In the genomic region with DNA sequence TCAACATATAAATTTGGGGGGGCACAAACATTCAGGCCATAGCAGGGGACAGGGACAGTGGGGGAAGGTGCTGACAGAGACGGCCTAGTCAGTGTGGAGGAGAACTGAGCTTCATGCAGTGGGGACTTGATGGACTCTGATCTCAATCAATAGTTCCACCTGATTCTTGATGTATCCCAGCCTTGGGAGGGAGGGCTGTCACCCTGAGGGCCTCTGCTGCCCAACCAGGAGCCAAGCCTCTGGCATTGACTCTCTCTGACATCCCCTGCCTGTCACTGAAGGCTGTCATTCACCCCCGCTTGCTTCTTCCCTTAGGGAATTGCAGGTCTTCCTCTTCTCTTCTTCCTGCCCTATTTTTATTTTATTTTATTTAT, we compare ENCODE assay signal across 22 cellular contexts.
"Had no signal": no experiment of that assay in that cellular context is flagged by ENCODE, and none has a peak within 500 bp of the region (broad histone marks: within the 10 kb centered on the region; RNA-seq: fewer than 3 reads in every experiment).

No MANE protein-coding gene starts in this region.

- H3K9me3 Mint-ChIP-seq: activated B cell treated with CpG ODN at 0.5 μM for 24 hours; central memory CD8-positive, alpha-beta T cell had no signal

- H3K4me1 Mint-ChIP-seq: brain had no signal

- H3K4me3 ChIP-seq: MG63 had no signal

- H3K36me3 ChIP-seq: MG63 had no signal

- H3K4me3 Mint-ChIP-seq: activated B cell treated with CpG ODN at 0.5 μM for 24 hours; activated naive CD4-positive, alpha-beta T cell treated with anti-CD3 and anti-CD28 coated beads, Interleukin-2, amount 50 U/mL, for 24 hours; activated naive CD8-positive, alpha-beta T cell treated with anti-CD3 and anti-CD28 coated beads, Interleukin-2, amount 50 U/mL, for 24 hours; activated T-cell treated with anti-CD3 and anti-CD28 coated beads, Interleukin-2, amount 50 U/mL, for 72 hours; brain; central memory CD8-positive, alpha-beta T cell had no signal

- H3K9me3 ChIP-seq: MG63 had no signal

- H3K36me3 Mint-ChIP-seq: brain had no signal

- ATAC-seq: activated naive CD8-positive, alpha-beta T cell treated with anti-CD3 and anti-CD28 coated beads, Interleukin-2, amount 50 U/mL, for 24 hours; activated T-cell treated with anti-CD3 and anti-CD28 coated beads, Interleukin-2, amount 50 U/mL, for 72 hours had no signal

- H3K27me3 Mint-ChIP-seq: activated B cell treated with CpG ODN at 0.5 μM for 24 hours; activated naive CD4-positive, alpha-beta T cell treated with anti-CD3 and anti-CD28 coated beads, Interleukin-2, amount 50 U/mL, for 24 hours; activated naive CD8-positive, alpha-beta T cell treated with anti-CD3 and anti-CD28 coated beads, Interleukin-2, amount 50 U/mL, for 24 hours; central memory CD8-positive, alpha-beta T cell had no signal

- DNase-seq: activated B cell treated with CpG ODN at 0.5 μM for 24 hours; activated CD4-positive, alpha-beta T cell treated with anti-CD3 and anti-CD28 coated beads for 1 hour; activated CD4-positive, alpha-beta T cell treated with anti-CD3 and anti-CD28 coated beads, Interleukin-2, amount 50 U/mL, for 1 hour; activated CD8-positive, alpha-beta memory T cell treated with anti-CD3 and anti-CD28 coated beads for 24 hours; activated naive CD8-positive, alpha-beta T cell treated with anti-CD3 and anti-CD28 coated beads, Interleukin-2, amount 50 U/mL, for 24 hours; activated T-cell treated with anti-CD3 and anti-CD28 coated beads, Interleukin-2, amount 50 U/mL, for 72 hours; amygdala; MG63; MV-4-11; NCI-H1092 treated with DMSO at 0.1 percent for 48 hours; NCI-H1417 treated with DMSO at 0.1 percent for 48 hours; NCI-H1694 treated with DMSO at 0.1 percent for 48 hours; NCI-H2029 treated with DMSO at 0.1 percent for 48 hours; NCI-H345; NCI-H510A; NCI-H526 treated with DMSO at 0.1 percent for 48 hours; NCI-H82; SIG-M5; T1000 had no signal

- H3K27me3 ChIP-seq: MG63 had no signal

- H3K27ac Mint-ChIP-seq: activated B cell treated with CpG ODN at 0.5 μM for 24 hours; activated naive CD8-positive, alpha-beta T cell treated with anti-CD3 and anti-CD28 coated beads, Interleukin-2, amount 50 U/mL, for 24 hours; activated T-cell treated with anti-CD3 and anti-CD28 coated beads, Interleukin-2, amount 50 U/mL, for 72 hours; brain had no signal
